Comparison of ENCODE assay signal across 1 cellular context in the genomic region with DNA sequence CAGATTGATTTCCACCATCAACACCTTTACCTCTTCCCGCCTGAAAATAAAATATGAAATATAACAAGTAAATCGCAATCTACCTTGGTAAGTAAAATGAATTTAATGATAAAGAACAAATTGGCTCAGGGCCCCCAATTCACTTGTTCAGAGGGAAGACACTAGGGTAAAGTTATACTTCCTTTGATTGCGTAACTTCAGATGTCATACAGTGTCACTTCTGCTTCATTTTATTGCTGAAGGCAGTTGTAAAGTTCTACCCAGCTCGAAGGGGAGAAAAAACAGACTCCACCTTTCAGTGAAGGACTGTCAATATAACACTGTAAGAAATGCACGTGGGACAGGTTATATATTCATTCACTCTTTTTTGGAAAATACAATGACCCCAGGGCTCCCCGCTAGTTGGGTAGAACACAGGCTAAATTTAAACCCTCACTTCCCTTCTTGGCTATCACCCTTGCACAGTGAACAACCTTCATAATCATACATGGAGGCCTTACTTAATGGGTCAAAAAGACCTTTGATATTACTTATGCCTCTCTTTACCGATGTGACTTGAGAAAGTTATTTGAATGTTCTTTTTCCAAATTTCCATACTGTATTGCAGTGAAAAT.
TF ChIP-seq lines count a peak whose summit lies in the region.

No MANE protein-coding gene starts in this region.

TF ChIP-seq in K562, 482 proteins besides CTCF, POLR2A, EP300 and RAD21 (continued from another document and continues in another):
- TF ChIP-seq, protein P1, sequence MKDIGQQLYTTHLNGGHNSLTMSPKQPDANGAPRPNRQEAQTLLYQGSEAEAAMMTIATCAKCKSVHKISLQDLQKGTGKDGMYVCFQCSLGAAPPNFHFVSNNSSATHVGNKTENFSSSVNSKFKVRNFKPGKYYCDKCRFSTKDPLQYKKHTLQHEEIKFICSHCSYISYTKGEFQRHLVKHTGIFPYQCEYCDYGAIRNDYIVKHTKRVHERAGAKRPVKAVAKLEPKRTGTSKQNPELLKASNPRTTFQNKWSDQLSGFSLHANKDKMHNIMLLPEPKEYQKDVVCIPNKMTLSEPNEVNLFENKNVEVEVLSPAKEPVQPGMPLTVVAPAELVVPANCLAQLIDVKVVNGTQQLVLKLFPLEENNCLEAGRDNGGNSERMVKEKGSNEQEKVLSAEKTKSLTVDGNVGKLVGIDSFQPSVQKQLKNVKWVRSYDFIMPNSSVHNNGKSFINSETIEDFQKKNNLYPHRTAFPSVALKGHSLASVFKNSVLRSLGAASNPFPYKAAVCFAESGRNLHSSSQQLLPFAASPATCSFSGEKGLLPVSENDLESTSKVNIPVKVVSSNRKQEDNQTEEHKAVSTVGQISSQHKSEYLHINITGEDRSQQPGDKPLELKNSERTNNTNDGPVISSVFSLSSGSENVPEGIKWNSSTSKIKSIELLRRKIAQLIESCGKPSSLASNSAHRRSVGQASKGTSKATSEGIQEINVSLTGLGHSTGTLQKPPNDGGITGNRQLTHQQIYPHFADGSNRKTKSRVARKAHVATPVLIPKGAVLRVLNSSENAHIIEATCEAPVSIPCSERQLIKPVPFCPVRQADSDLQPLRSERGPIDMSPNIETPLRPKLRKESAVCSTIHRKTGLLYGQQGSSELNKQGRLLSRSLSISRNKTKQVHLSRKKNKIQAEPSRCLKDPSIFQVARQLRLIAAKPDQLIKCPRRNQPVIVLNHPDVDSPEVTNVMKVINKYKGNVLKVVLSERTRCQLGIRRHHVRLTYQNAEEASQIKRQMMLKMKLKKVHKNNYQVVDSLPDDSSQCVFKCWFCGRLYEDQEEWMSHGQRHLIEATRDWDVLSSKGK (CRISPR knock-in tag; IDR thresholded peaks at IDR 0.05) = no peak
- TF ChIP-seq HNRNPL (IDR thresholded peaks at IDR 0.05; ENCODE audit: low read depth, low read length) (no peak), MXI1 (IDR thresholded peaks at IDR 0.05; ENCODE audit: low read depth, low read length) (no peak), ZSCAN29 (IDR thresholded peaks at IDR 0.05) (no peak), ZNF780A (CRISPR knock-in tag; IDR thresholded peaks at IDR 0.05) (no peak), FOXA1 (IDR thresholded peaks at IDR 0.05; ENCODE audit: borderline replicate concordance) (no peak), LCOR (CRISPR knock-in tag; IDR thresholded peaks at IDR 0.05) (no peak), STAT5B (CRISPR knock-in tag; IDR thresholded peaks at IDR 0.05) (no peak), FOS (IDR thresholded peaks at IDR 0.05; ENCODE audit: extremely low read depth, insufficient read length) (no peak), NCOA1 (IDR thresholded peaks at IDR 0.05; ENCODE audit: low read depth) (no peak), KLF16 (IDR thresholded peaks at IDR 0.05) (no peak), NR2C1 (IDR thresholded peaks at IDR 0.05) (no peak), NR2C1 (tag; IDR thresholded peaks at IDR 0.05) (peak; percentile 16; the same call in 1 of the 2 replicates), ZBTB17 (CRISPR knock-in tag; IDR thresholded peaks at IDR 0.05) (no peak), PHTF2 (CRISPR knock-in tag; IDR thresholded peaks at IDR 0.05) (no peak), ZNF75A (CRISPR knock-in tag; IDR thresholded peaks at IDR 0.05) (no peak), POLR2AphosphoS2 (IDR thresholded peaks at IDR 0.05; ENCODE audit: low read length) (no peak), ZNF253 (CRISPR knock-in tag; conservative IDR thresholded peaks at IDR 0.05) (no peak), CREM (IDR thresholded peaks at IDR 0.05; ENCODE audit: low read depth) (0 out of 2 replicates have a peak, but pooled peaks have one; percentile 38), FOXP1 (CRISPR knock-in tag; IDR thresholded peaks at IDR 0.05) (no peak), NEUROD1 (IDR thresholded peaks at IDR 0.05; ENCODE audit: borderline replicate concordance, low read depth, low read length, partially characterized antibody) (no peak), MEIS2 (IDR thresholded peaks at IDR 0.05; ENCODE audit: partially characterized antibody) (peak; percentile 71), TEAD1 (CRISPR knock-in tag; IDR thresholded peaks at IDR 0.05) (no peak), NCOA2 (IDR thresholded peaks at IDR 0.05; ENCODE audit: partially characterized antibody in 2 of 2) (no peak), DMBX1 (CRISPR knock-in tag; IDR thresholded peaks at IDR 0.05; ENCODE audit: borderline replicate concordance) (no peak; the same call in 1 of the 2 replicates), TOE1 (IDR thresholded peaks at IDR 0.05; ENCODE audit: borderline replicate concordance) (no peak), TOE1 (CRISPR knock-in tag; IDR thresholded peaks at IDR 0.05; ENCODE audit: borderline replicate concordance, low read depth) (no peak), CEBPB (tag; IDR thresholded peaks at IDR 0.05) (peak; percentile 100), ZNF408 (CRISPR knock-in tag; IDR thresholded peaks at IDR 0.05; ENCODE audit: low read depth) (no peak), EGR1 (conservative IDR thresholded peaks at IDR 0.05) (no peak), PHF21A (IDR thresholded peaks at IDR 0.05; ENCODE audit: borderline replicate concordance, low read depth) (no peak), ZBTB1 (CRISPR knock-in tag; IDR thresholded peaks at IDR 0.05; ENCODE audit: borderline replicate concordance, low read depth) (no peak), SRF (CRISPR knock-in tag; IDR thresholded peaks at IDR 0.05) (no peak), ZNF668 (CRISPR knock-in tag; IDR thresholded peaks at IDR 0.05) (no peak), RCOR1 (IDR thresholded peaks at IDR 0.05; ENCODE audit: borderline replicate concordance in 1 of 2, low read depth in 2 of 2, low read length in 2 of 2) (no peak), RBM22 (IDR thresholded peaks at IDR 0.05; ENCODE audit: low read depth, low read length, poor library complexity, severe bottlenecking) (no peak), SPI1 (IDR thresholded peaks at IDR 0.05; ENCODE audit: borderline replicate concordance, low read depth, low read length) (peak; percentile 58; the same call in 1 of the 2 replicates), ZNF445 (CRISPR knock-in tag; IDR thresholded peaks at IDR 0.05; ENCODE audit: low read depth) (no peak), SREBF1 (IDR thresholded peaks at IDR 0.05; ENCODE audit: borderline replicate concordance, low read depth, low read length) (no peak), SAFB (IDR thresholded peaks at IDR 0.05; ENCODE audit: borderline replicate concordance, low read depth, low read length) (no peak), DIDO1 (tag; IDR thresholded peaks at IDR 0.05; ENCODE audit: low read depth) (no peak), NFIX (CRISPR knock-in tag; IDR thresholded peaks at IDR 0.05; ENCODE audit: low read depth) (no peak), MYC (IDR thresholded peaks at IDR 0.05; ENCODE audit: low read depth, low read length) (no peak), MYC (CRISPR knock-in tag; IDR thresholded peaks at IDR 0.05; ENCODE audit: borderline replicate concordance, low read depth) (no peak), ATF1 (CRISPR knock-in tag; IDR thresholded peaks at IDR 0.05) (no peak), ATF1 (tag; IDR thresholded peaks at IDR 0.05) (peak; percentile 43; the same call in 1 of the 2 replicates), CBX5 (IDR thresholded peaks at IDR 0.05; ENCODE audit: borderline replicate concordance, low read depth) (no peak), MEF2D (tag; conservative IDR thresholded peaks at IDR 0.05; ENCODE audit: low read depth) (no peak), NFRKB (IDR thresholded peaks at IDR 0.05; ENCODE audit: low read depth) (0 out of 2 replicates have a peak, but pooled peaks have one; percentile 55)
- TF ChIP-seq, protein P2, sequence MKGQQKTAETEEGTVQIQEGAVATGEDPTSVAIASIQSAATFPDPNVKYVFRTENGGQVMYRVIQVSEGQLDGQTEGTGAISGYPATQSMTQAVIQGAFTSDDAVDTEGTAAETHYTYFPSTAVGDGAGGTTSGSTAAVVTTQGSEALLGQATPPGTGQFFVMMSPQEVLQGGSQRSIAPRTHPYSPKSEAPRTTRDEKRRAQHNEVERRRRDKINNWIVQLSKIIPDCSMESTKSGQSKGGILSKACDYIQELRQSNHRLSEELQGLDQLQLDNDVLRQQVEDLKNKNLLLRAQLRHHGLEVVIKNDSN (CRISPR knock-in tag; IDR thresholded peaks at IDR 0.05) = no peak
- TF ChIP-seq, protein P3, sequence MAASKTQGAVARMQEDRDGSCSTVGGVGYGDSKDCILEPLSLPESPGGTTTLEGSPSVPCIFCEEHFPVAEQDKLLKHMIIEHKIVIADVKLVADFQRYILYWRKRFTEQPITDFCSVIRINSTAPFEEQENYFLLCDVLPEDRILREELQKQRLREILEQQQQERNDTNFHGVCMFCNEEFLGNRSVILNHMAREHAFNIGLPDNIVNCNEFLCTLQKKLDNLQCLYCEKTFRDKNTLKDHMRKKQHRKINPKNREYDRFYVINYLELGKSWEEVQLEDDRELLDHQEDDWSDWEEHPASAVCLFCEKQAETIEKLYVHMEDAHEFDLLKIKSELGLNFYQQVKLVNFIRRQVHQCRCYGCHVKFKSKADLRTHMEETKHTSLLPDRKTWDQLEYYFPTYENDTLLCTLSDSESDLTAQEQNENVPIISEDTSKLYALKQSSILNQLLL (CRISPR knock-in tag; IDR thresholded peaks at IDR 0.05; ENCODE audit: borderline replicate concordance) = no peak
- TF ChIP-seq, protein P4, sequence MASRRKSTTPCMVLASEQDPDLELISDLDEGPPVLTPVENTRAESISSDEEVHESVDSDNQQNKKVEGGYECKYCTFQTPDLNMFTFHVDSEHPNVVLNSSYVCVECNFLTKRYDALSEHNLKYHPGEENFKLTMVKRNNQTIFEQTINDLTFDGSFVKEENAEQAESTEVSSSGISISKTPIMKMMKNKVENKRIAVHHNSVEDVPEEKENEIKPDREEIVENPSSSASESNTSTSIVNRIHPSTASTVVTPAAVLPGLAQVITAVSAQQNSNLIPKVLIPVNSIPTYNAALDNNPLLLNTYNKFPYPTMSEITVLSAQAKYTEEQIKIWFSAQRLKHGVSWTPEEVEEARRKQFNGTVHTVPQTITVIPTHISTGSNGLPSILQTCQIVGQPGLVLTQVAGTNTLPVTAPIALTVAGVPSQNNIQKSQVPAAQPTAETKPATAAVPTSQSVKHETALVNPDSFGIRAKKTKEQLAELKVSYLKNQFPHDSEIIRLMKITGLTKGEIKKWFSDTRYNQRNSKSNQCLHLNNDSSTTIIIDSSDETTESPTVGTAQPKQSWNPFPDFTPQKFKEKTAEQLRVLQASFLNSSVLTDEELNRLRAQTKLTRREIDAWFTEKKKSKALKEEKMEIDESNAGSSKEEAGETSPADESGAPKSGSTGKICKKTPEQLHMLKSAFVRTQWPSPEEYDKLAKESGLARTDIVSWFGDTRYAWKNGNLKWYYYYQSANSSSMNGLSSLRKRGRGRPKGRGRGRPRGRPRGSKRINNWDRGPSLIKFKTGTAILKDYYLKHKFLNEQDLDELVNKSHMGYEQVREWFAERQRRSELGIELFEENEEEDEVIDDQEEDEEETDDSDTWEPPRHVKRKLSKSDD (conservative IDR thresholded peaks at IDR 0.05; ENCODE audit: low read length) = no peak
- TF ChIP-seq, protein P5, sequence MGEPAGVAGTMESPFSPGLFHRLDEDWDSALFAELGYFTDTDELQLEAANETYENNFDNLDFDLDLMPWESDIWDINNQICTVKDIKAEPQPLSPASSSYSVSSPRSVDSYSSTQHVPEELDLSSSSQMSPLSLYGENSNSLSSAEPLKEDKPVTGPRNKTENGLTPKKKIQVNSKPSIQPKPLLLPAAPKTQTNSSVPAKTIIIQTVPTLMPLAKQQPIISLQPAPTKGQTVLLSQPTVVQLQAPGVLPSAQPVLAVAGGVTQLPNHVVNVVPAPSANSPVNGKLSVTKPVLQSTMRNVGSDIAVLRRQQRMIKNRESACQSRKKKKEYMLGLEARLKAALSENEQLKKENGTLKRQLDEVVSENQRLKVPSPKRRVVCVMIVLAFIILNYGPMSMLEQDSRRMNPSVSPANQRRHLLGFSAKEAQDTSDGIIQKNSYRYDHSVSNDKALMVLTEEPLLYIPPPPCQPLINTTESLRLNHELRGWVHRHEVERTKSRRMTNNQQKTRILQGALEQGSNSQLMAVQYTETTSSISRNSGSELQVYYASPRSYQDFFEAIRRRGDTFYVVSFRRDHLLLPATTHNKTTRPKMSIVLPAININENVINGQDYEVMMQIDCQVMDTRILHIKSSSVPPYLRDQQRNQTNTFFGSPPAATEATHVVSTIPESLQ (CRISPR knock-in tag; IDR thresholded peaks at IDR 0.05) = no peak
- TF ChIP-seq, protein P6, sequence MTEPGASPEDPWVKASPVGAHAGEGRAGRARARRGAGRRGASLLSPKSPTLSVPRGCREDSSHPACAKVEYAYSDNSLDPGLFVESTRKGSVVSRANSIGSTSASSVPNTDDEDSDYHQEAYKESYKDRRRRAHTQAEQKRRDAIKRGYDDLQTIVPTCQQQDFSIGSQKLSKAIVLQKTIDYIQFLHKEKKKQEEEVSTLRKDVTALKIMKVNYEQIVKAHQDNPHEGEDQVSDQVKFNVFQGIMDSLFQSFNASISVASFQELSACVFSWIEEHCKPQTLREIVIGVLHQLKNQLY (CRISPR knock-in tag; conservative IDR thresholded peaks at IDR 0.05) = no peak
- TF ChIP-seq, protein P7, sequence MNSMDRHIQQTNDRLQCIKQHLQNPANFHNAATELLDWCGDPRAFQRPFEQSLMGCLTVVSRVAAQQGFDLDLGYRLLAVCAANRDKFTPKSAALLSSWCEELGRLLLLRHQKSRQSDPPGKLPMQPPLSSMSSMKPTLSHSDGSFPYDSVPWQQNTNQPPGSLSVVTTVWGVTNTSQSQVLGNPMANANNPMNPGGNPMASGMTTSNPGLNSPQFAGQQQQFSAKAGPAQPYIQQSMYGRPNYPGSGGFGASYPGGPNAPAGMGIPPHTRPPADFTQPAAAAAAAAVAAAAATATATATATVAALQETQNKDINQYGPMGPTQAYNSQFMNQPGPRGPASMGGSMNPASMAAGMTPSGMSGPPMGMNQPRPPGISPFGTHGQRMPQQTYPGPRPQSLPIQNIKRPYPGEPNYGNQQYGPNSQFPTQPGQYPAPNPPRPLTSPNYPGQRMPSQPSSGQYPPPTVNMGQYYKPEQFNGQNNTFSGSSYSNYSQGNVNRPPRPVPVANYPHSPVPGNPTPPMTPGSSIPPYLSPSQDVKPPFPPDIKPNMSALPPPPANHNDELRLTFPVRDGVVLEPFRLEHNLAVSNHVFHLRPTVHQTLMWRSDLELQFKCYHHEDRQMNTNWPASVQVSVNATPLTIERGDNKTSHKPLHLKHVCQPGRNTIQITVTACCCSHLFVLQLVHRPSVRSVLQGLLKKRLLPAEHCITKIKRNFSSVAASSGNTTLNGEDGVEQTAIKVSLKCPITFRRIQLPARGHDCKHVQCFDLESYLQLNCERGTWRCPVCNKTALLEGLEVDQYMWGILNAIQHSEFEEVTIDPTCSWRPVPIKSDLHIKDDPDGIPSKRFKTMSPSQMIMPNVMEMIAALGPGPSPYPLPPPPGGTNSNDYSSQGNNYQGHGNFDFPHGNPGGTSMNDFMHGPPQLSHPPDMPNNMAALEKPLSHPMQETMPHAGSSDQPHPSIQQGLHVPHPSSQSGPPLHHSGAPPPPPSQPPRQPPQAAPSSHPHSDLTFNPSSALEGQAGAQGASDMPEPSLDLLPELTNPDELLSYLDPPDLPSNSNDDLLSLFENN (IDR thresholded peaks at IDR 0.05; ENCODE audit: low read depth in 2 of 2, low read length in 2 of 2) = no peak
- TF ChIP-seq, protein P8, sequence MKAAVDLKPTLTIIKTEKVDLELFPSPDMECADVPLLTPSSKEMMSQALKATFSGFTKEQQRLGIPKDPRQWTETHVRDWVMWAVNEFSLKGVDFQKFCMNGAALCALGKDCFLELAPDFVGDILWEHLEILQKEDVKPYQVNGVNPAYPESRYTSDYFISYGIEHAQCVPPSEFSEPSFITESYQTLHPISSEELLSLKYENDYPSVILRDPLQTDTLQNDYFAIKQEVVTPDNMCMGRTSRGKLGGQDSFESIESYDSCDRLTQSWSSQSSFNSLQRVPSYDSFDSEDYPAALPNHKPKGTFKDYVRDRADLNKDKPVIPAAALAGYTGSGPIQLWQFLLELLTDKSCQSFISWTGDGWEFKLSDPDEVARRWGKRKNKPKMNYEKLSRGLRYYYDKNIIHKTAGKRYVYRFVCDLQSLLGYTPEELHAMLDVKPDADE (conservative IDR thresholded peaks at IDR 0.05; ENCODE audit: control insufficient read depth, low read depth, low read length) = no peak
